Comparison of ENCODE assay signal across 1 cellular context in the genomic region with DNA sequence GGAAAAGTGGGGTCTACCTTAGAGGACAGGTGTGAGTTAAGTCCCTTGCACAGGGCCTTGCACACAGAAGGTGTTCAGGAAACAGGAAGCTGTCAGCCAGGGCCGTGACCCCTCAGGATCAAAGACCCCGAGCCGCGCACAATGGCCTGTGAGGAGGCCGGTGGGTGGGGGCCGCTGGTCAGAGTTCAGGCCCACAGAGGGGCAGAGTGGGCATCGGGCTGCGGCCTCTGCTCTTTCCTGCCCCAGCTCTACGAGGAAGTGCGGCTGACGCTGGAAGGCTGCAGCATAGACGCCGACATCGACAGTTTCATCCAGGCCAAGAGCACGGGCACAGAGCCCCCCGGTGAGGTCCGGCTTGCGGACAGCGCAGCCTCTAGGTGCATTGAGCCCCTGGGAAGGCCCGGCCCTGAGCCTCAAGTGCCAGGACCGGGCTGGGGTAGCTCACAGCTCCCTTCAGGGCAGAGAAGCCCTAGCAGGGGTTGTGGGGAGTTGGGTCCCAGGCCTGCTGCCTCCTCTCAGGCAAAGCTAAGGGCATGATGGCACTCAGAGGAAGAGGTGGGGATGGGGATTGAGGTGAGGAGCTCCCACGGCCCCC.
TF ChIP-seq lines count a peak whose summit lies in the region.

No MANE protein-coding gene starts in this region.

TF ChIP-seq in HepG2, 621 proteins besides CTCF, POLR2A, EP300 and RAD21 (continued from another document and continues in another):
- TF ChIP-seq MLXIP (CRISPR knock-in tag; IDR thresholded peaks at IDR 0.05; ENCODE audit: borderline replicate concordance) = no peak
- peak; percentile 55; the same call in 1 of the 2 replicates for TF ChIP-seq POLR2AphosphoS5 (IDR thresholded peaks at IDR 0.05; ENCODE audit: low read depth, low read length)
- 0 out of 2 replicates have a peak, but pooled peaks have one; percentile 8 for TF ChIP-seq ZSCAN31 (CRISPR knock-in tag; IDR thresholded peaks at IDR 0.05; ENCODE audit: low read depth)
- TF ChIP-seq AGO2 (optimal IDR thresholded peaks at IDR 0.05; ENCODE audit: low read depth, low read length) = peak; percentile 28
- TF ChIP-seq, protein P1, sequence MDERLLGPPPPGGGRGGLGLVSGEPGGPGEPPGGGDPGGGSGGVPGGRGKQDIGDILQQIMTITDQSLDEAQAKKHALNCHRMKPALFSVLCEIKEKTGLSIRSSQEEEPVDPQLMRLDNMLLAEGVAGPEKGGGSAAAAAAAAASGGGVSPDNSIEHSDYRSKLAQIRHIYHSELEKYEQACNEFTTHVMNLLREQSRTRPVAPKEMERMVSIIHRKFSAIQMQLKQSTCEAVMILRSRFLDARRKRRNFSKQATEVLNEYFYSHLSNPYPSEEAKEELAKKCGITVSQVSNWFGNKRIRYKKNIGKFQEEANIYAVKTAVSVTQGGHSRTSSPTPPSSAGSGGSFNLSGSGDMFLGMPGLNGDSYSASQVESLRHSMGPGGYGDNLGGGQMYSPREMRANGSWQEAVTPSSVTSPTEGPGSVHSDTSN (CRISPR knock-in tag; IDR thresholded peaks at IDR 0.05) = peak; percentile 22; the same call in 1 of the 2 replicates
- no peak for TF ChIP-seq ZNF670 (CRISPR knock-in tag; IDR thresholded peaks at IDR 0.05; ENCODE audit: borderline replicate concordance)
- TF ChIP-seq ZBTB21 (CRISPR knock-in tag; IDR thresholded peaks at IDR 0.05) = no peak
- TF ChIP-seq SUZ12 (IDR thresholded peaks at IDR 0.05; ENCODE audit: low read depth, low read length) = no peak
- no peak for TF ChIP-seq NFE2L1 (CRISPR knock-in tag; IDR thresholded peaks at IDR 0.05; ENCODE audit: borderline replicate concordance)
- no peak for TF ChIP-seq ZNF562 (CRISPR knock-in tag; IDR thresholded peaks at IDR 0.05; ENCODE audit: borderline replicate concordance)
- peak; percentile 69 for TF ChIP-seq PHF20 (CRISPR knock-in tag; IDR thresholded peaks at IDR 0.05)
- TF ChIP-seq, protein P2, sequence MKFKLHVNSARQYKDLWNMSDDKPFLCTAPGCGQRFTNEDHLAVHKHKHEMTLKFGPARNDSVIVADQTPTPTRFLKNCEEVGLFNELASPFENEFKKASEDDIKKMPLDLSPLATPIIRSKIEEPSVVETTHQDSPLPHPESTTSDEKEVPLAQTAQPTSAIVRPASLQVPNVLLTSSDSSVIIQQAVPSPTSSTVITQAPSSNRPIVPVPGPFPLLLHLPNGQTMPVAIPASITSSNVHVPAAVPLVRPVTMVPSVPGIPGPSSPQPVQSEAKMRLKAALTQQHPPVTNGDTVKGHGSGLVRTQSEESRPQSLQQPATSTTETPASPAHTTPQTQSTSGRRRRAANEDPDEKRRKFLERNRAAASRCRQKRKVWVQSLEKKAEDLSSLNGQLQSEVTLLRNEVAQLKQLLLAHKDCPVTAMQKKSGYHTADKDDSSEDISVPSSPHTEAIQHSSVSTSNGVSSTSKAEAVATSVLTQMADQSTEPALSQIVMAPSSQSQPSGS (CRISPR knock-in tag; IDR thresholded peaks at IDR 0.05) = no peak; the same call in 1 of the 2 replicates
- no peak for TF ChIP-seq ZNF674 (CRISPR knock-in tag; IDR thresholded peaks at IDR 0.05; ENCODE audit: low read depth)
- TF ChIP-seq MXI1 (IDR thresholded peaks at IDR 0.05; ENCODE audit: borderline replicate concordance, low read depth, low read length) = 0 out of 3 replicates have a peak, but pooled peaks have one; percentile 7
- no peak for TF ChIP-seq ZNF510 (CRISPR knock-in tag; IDR thresholded peaks at IDR 0.05; ENCODE audit: low read depth)
- TF ChIP-seq HNRNPLL (IDR thresholded peaks at IDR 0.05; ENCODE audit: low read depth, low read length, poor library complexity, severe bottlenecking) = peak; percentile 22
- no peak for TF ChIP-seq MTF1 (CRISPR knock-in tag; IDR thresholded peaks at IDR 0.05)
- TF ChIP-seq, protein P3, sequence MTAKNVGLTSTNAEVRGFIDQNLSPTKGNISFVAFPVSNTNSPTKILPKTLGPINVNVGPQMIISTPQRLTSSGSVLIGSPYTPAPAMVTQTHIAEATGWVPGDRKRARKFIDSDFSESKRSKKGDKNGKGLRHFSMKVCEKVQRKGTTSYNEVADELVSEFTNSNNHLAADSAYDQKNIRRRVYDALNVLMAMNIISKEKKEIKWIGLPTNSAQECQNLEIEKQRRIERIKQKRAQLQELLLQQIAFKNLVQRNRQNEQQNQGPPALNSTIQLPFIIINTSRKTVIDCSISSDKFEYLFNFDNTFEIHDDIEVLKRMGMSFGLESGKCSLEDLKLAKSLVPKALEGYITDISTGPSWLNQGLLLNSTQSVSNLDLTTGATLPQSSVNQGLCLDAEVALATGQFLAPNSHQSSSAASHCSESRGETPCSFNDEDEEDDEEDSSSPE (CRISPR knock-in tag; IDR thresholded peaks at IDR 0.05) = no peak
- TF ChIP-seq ZNF292 (CRISPR knock-in tag; IDR thresholded peaks at IDR 0.05; ENCODE audit: borderline replicate concordance, low read depth) = peak; percentile 47; the same call in 1 of the 2 replicates
- TF ChIP-seq CEBPG (CRISPR knock-in tag; IDR thresholded peaks at IDR 0.05) = no peak; the same call in 1 of the 2 replicates
- TF ChIP-seq ZNF274 (CRISPR knock-in tag; IDR thresholded peaks at IDR 0.05) = no peak
- TF ChIP-seq SP5 (CRISPR knock-in tag; IDR thresholded peaks at IDR 0.05; ENCODE audit: borderline replicate concordance, low read depth) = peak; percentile 68; the same call in 1 of the 2 replicates
- TF ChIP-seq, protein P4, sequence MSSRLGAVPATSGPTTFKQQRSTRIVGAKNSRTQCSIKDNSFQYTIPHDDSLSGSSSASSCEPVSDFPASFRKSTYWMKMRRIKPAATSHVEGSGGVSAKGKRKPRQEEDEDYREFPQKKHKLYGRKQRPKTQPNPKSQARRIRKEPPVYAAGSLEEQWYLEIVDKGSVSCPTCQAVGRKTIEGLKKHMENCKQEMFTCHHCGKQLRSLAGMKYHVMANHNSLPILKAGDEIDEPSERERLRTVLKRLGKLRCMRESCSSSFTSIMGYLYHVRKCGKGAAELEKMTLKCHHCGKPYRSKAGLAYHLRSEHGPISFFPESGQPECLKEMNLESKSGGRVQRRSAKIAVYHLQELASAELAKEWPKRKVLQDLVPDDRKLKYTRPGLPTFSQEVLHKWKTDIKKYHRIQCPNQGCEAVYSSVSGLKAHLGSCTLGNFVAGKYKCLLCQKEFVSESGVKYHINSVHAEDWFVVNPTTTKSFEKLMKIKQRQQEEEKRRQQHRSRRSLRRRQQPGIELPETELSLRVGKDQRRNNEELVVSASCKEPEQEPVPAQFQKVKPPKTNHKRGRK (CRISPR knock-in tag; IDR thresholded peaks at IDR 0.05) = no peak
- TF ChIP-seq ZNF496 (CRISPR knock-in tag; IDR thresholded peaks at IDR 0.05; ENCODE audit: insufficient replicate concordance) = no peak
- peak; percentile 88 to 92 for TF ChIP-seq NR2F1 (CRISPR knock-in tag; IDR thresholded peaks at IDR 0.05)
- TF ChIP-seq, protein P5, sequence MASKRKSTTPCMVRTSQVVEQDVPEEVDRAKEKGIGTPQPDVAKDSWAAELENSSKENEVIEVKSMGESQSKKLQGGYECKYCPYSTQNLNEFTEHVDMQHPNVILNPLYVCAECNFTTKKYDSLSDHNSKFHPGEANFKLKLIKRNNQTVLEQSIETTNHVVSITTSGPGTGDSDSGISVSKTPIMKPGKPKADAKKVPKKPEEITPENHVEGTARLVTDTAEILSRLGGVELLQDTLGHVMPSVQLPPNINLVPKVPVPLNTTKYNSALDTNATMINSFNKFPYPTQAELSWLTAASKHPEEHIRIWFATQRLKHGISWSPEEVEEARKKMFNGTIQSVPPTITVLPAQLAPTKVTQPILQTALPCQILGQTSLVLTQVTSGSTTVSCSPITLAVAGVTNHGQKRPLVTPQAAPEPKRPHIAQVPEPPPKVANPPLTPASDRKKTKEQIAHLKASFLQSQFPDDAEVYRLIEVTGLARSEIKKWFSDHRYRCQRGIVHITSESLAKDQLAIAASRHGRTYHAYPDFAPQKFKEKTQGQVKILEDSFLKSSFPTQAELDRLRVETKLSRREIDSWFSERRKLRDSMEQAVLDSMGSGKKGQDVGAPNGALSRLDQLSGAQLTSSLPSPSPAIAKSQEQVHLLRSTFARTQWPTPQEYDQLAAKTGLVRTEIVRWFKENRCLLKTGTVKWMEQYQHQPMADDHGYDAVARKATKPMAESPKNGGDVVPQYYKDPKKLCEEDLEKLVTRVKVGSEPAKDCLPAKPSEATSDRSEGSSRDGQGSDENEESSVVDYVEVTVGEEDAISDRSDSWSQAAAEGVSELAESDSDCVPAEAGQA (IDR thresholded peaks at IDR 0.05; ENCODE audit: low read depth) = no peak
- TF ChIP-seq, protein P5 (CRISPR knock-in tag; IDR thresholded peaks at IDR 0.05; ENCODE audit: borderline replicate concordance) = no peak
- no peak for TF ChIP-seq TBX3 (IDR thresholded peaks at IDR 0.05; ENCODE audit: borderline replicate concordance)
- TF ChIP-seq ZNF713 (CRISPR knock-in tag; IDR thresholded peaks at IDR 0.05) = no peak
- TF ChIP-seq ZBTB3 (CRISPR knock-in tag; IDR thresholded peaks at IDR 0.05; ENCODE audit: borderline replicate concordance, low read depth) = no peak
- TF ChIP-seq, protein P6, sequence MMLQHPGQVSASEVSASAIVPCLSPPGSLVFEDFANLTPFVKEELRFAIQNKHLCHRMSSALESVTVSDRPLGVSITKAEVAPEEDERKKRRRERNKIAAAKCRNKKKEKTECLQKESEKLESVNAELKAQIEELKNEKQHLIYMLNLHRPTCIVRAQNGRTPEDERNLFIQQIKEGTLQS (CRISPR knock-in tag; IDR thresholded peaks at IDR 0.05) = no peak
- no peak for TF ChIP-seq ZNF280D (CRISPR knock-in tag; IDR thresholded peaks at IDR 0.05)
- TF ChIP-seq CREB1 (IDR thresholded peaks at IDR 0.05) = no peak
- TF ChIP-seq CREB1 (CRISPR knock-in tag; IDR thresholded peaks at IDR 0.05) = 0 out of 2 replicates have a peak, but pooled peaks have one; percentile 38
- no peak for TF ChIP-seq MEF2D (CRISPR knock-in tag; IDR thresholded peaks at IDR 0.05)
- no peak; the same call in 1 of the 2 replicates for TF ChIP-seq ZNF431 (CRISPR knock-in tag; IDR thresholded peaks at IDR 0.05; ENCODE audit: borderline replicate concordance, low read depth)
- no peak for TF ChIP-seq ZNF567 (CRISPR knock-in tag; IDR thresholded peaks at IDR 0.05; ENCODE audit: borderline replicate concordance)
- no peak for TF ChIP-seq PAWR (CRISPR knock-in tag; IDR thresholded peaks at IDR 0.05; ENCODE audit: borderline replicate concordance)
- no peak for TF ChIP-seq ZSCAN20 (CRISPR knock-in tag; IDR thresholded peaks at IDR 0.05; ENCODE audit: borderline replicate concordance)
- TF ChIP-seq KAT2B (IDR thresholded peaks at IDR 0.05; ENCODE audit: borderline replicate concordance, low read depth, low read length) = no peak
- no peak; the same call in 1 of the 2 replicates for TF ChIP-seq NKX3-1 (CRISPR knock-in tag; IDR thresholded peaks at IDR 0.05)
- no peak for TF ChIP-seq MTA3 (CRISPR knock-in tag; IDR thresholded peaks at IDR 0.05)
- TF ChIP-seq HMGA1 (CRISPR knock-in tag; conservative IDR thresholded peaks at IDR 0.05) = no peak
- no peak for TF ChIP-seq MAFK (conservative IDR thresholded peaks at IDR 0.05 in 1 of 2, IDR thresholded peaks at IDR 0.05 in 1 of 2; ENCODE audit: low read length in 2 of 2)
